In the genomic region with DNA sequence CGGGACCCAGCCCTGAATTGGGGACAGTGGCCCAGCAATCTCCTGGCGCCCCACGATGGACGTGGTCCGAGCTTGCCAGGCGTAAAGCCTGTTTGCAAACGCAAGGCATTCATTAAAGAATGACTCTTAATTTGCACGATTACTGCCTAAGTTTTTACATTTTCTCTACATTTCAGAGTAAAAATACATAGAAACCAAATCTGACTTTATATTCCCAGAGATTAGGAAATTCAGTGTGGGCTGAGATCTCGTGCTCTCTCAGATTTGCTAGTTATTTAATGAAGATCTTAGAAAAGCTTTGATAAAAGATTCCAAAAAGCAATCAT, we compare ENCODE assay signal across 11 cellular contexts. TPM values are rescaled to one million over a fixed set of nuclear protein-coding genes. Genes with fewer than 3 reads are reported as not detected.
DNase-seq lines count a peak whose midpoint lies in the region; ATAC-seq and TF ChIP-seq lines count a peak whose summit lies in the region.
"Had no signal": no experiment of that assay in that cellular context is flagged by ENCODE, and none has a peak within 500 bp of the region (broad histone marks: within the 10 kb centered on the region; RNA-seq: fewer than 3 reads in every experiment).

No MANE protein-coding gene starts in this region.

- no peaks in the 10 kb centered on the region for H3K9me2 ChIP-seq in HCT116 (ENCODE audit: insufficient read depth)

- peak; percentile 39 for TF ChIP-seq RAD21 in HCT116 (IDR thresholded peaks at IDR 0.05; ENCODE audit: low read depth)

- ATAC-seq in HCT116 (no peak), left colon (no peak)
- no peak for ATAC-seq in activated T-helper 17 cell treated with anti-CD3 and anti-CD28 coated beads, Interleukin-2, amount 50 U/mL, for 72 hours (replicated peaks)
- ATAC-seq in effector memory CD8-positive, alpha-beta T cell (replicated peaks), result no peak

- CTCF ChIA-PET in HCT116 (lab: Charles Lee), result no interaction called here

- H3K9me3 ChIP-seq in HCT116 (ENCODE audit: control insufficient read depth in 1 of 2, insufficient read depth in 1 of 2, low read depth in 1 of 2, low read length in 2 of 2) (no peaks in the 10 kb centered on the region), iPS-20b (ENCODE audit: insufficient read depth, low read depth, low read length) (no peaks in the 10 kb centered on the region), skeletal muscle satellite cell (replicated peaks; ENCODE audit: low read length) (no peaks in the 10 kb centered on the region)

- TF ChIP-seq POLR2A in HCT116 (IDR thresholded peaks at IDR 0.05; ENCODE audit: borderline replicate concordance, extremely low read depth, insufficient read depth, insufficient read length), result no peak

- no peaks in the 10 kb centered on the region for H3K79me2 ChIP-seq in HCT116 (ENCODE audit: insufficient read depth, low read length)

- H2AFZ ChIP-seq in HCT116 (ENCODE audit: low read depth, low read length, poor library complexity, severe bottlenecking), result peak overlapping the region; percentile 88

- H3K36me3 Mint-ChIP-seq in activated T-helper 17 cell treated with anti-CD3 and anti-CD28 coated beads, Interleukin-2, amount 50 U/mL, for 72 hours (ENCODE audit: low read depth), result no peaks in the 10 kb centered on the region
- H3K36me3 Mint-ChIP-seq in effector memory CD8-positive, alpha-beta T cell (ENCODE audit: insufficient read depth), result no peaks in the 10 kb centered on the region
- H3K36me3 Mint-ChIP-seq: immature natural killer cell had no signal

- RAD21 ChIA-PET in HCT116 (lab: Charles Lee; ENCODE audit: low non-redundant PET in 1 of 2, low total read pairs in 2 of 2, uncharacterized antibody in 2 of 2, unreplicated experiment in 2 of 2), result no interaction called here

- POLR2A ChIA-PET in HCT116 (lab: Charles Lee), result no interaction called here

- H3K36me3 ChIP-seq in HCT116 (ENCODE audit: control insufficient read depth in 1 of 2, insufficient read depth in 2 of 2, low read length in 2 of 2), result no peaks in the 10 kb centered on the region
- no peaks in the 10 kb centered on the region for H3K36me3 ChIP-seq in iPS-20b (ENCODE audit: insufficient read depth, low read depth, low read length)
- H3K36me3 ChIP-seq in skeletal muscle satellite cell (ENCODE audit: insufficient read depth, low read length), result no peaks in the 10 kb centered on the region

- peak overlapping the region; percentile 50 for H3K9ac ChIP-seq in HCT116 (ENCODE audit: low read length)
- H3K9ac ChIP-seq in iPS-20b (ENCODE audit: low read depth, low read length), result no peak overlapping the region
- no peak overlapping the region for H3K9ac ChIP-seq in skeletal muscle satellite cell (ENCODE audit: low read depth, low read length)

- H3K9me3 Mint-ChIP-seq in activated T-helper 17 cell treated with anti-CD3 and anti-CD28 coated beads, Interleukin-2, amount 50 U/mL, for 72 hours, result peaks cover 4% of the 10 kb centered on the region
- H3K9me3 Mint-ChIP-seq in effector memory CD8-positive, alpha-beta T cell, result no peaks in the 10 kb centered on the region
- H3K9me3 Mint-ChIP-seq: central memory CD8-positive, alpha-beta T cell had no signal

- H3K27ac ChIP-seq in HCT116 (ENCODE audit: low read depth, low read length) (no peak overlapping the region), iPS-20b (ENCODE audit: low read length) (no peak overlapping the region)

- peaks cover 63% of the 10 kb centered on the region for H3K27me3 Mint-ChIP-seq in activated T-helper 17 cell treated with anti-CD3 and anti-CD28 coated beads, Interleukin-2, amount 50 U/mL, for 72 hours
- peaks cover 61 to 96% of the 10 kb centered on the region in 2 donors for H3K27me3 Mint-ChIP-seq in effector memory CD8-positive, alpha-beta T cell

- no peaks in the 10 kb centered on the region for H3K4me1 Mint-ChIP-seq in activated T-helper 17 cell treated with anti-CD3 and anti-CD28 coated beads, Interleukin-2, amount 50 U/mL, for 72 hours
- H3K4me1 Mint-ChIP-seq in effector memory CD8-positive, alpha-beta T cell (ENCODE audit: low read depth in 2 of 2), result peaks cover 4% of the 10 kb centered on the region in 2 donors
- H3K4me1 Mint-ChIP-seq: central memory CD8-positive, alpha-beta T cell; immature natural killer cell had no signal

- no TSS peak for BruUV-seq in HCT116 (replicated peaks; lab: Mats Ljungman, UMichigan)

- peak overlapping the region; percentile 21 for H3K4me3 Mint-ChIP-seq in activated T-helper 17 cell treated with anti-CD3 and anti-CD28 coated beads, Interleukin-2, amount 50 U/mL, for 72 hours
- no peak overlapping the region for H3K4me3 Mint-ChIP-seq in effector memory CD8-positive, alpha-beta T cell
- H3K4me3 Mint-ChIP-seq: central memory CD8-positive, alpha-beta T cell; immature natural killer cell had no signal

- 0 out of 6 replicates have a peak, but pooled peaks of 1 of the 3 experiments have one; percentile 5 for TF ChIP-seq CTCF in HCT116 (IDR thresholded peaks at IDR 0.05 in 2 of 3, conservative IDR thresholded peaks at IDR 0.05 in 1 of 3; ENCODE audit: borderline replicate concordance in 1 of 3, insufficient read depth in 1 of 3, low read depth in 2 of 3, low read length in 2 of 3)

- H3K4me1 ChIP-seq in HCT116 (ENCODE audit: control insufficient read depth in 1 of 2, insufficient read depth in 2 of 2, low read length in 2 of 2) (peaks cover 14 to 18% of the 10 kb centered on the region in 2 experiments; a peak in 3 of 4 replicates), iPS-20b (ENCODE audit: insufficient read depth, low read length) (no peaks in the 10 kb centered on the region), skeletal muscle satellite cell (ENCODE audit: control insufficient read depth, insufficient read depth, low read length) (no peaks in the 10 kb centered on the region)

- H3K4me3 ChIP-seq in HCT116 (replicated peaks in 1 of 2; ENCODE audit: low read depth in 1 of 2, low read length in 2 of 2) (peak overlapping the region; percentile 46 to 59), iPS-20b (ENCODE audit: low read length) (peak overlapping the region; percentile 74), skeletal muscle satellite cell (ENCODE audit: low read length) (peak overlapping the region; percentile 68)

- H3K27ac Mint-ChIP-seq in activated T-helper 17 cell treated with anti-CD3 and anti-CD28 coated beads, Interleukin-2, amount 50 U/mL, for 72 hours, result no peak overlapping the region
- no peak overlapping the region for H3K27ac Mint-ChIP-seq in effector memory CD8-positive, alpha-beta T cell
- H3K27ac Mint-ChIP-seq: immature natural killer cell had no signal

- no peaks in the 10 kb centered on the region for H3K27me3 ChIP-seq in HCT116 (ENCODE audit: insufficient read depth, low read length)
- H3K27me3 ChIP-seq in iPS-20b (ENCODE audit: insufficient read depth, low read length), result peaks cover 58% of the 10 kb centered on the region
- H3K27me3 ChIP-seq in skeletal muscle satellite cell (ENCODE audit: control insufficient read depth, insufficient read depth, low read length), result peaks cover 30% of the 10 kb centered on the region

- DNase-seq in HCT116 (ENCODE audit: low read depth, low spot score) (no peak), DMS53 (lab: John Stamatoyannopoulos, UW) (no peak), left colon (no peak)
- no peak for DNase-seq in activated naive CD4-positive, alpha-beta T cell treated with anti-CD3 and anti-CD28 coated beads, Interleukin-2, amount 50 U/mL, for 16 hours
- no peak for DNase-seq in effector memory CD8-positive, alpha-beta T cell
- DNase-seq: immature natural killer cell had no signal

- no peaks in the 10 kb centered on the region for H4K20me1 ChIP-seq in HCT116 (ENCODE audit: insufficient read depth)

- H3K4me2 ChIP-seq in HCT116 (ENCODE audit: low read length) (peak overlapping the region; percentile 91), skeletal muscle satellite cell (ENCODE audit: low read length) (peak overlapping the region; percentile 77)

- intact Hi-C loops in HCT116 (cut with micrococcal nuclease), result no loop called here
- intact Hi-C loops in left colon (cut with DNase I, micrococcal nuclease), result no loop called here

TF ChIP-seq in HCT116, 20 proteins besides CTCF, POLR2A, EP300 and RAD21 (continues in another document):
- TF ChIP-seq JUND (IDR thresholded peaks at IDR 0.05) (no peak), EZH2phosphoT487 (IDR thresholded peaks at IDR 0.05; ENCODE audit: borderline replicate concordance) (no peak), EZH2 (IDR thresholded peaks at IDR 0.05) (no peak), CBX3 (IDR thresholded peaks at IDR 0.05; ENCODE audit: low read depth) (no peak), TCF7L2 (IDR thresholded peaks at IDR 0.05; ENCODE audit: borderline replicate concordance, extremely low read depth, insufficient read depth, insufficient read length) (no peak), ELF1 (IDR thresholded peaks at IDR 0.05; ENCODE audit: borderline replicate concordance, low read depth) (no peak), POLR2AphosphoS5 (IDR thresholded peaks at IDR 0.05; ENCODE audit: low read depth, low read length) (0 out of 2 replicates have a peak, but pooled peaks have one; percentile 32)
- TF ChIP-seq, protein P1, sequence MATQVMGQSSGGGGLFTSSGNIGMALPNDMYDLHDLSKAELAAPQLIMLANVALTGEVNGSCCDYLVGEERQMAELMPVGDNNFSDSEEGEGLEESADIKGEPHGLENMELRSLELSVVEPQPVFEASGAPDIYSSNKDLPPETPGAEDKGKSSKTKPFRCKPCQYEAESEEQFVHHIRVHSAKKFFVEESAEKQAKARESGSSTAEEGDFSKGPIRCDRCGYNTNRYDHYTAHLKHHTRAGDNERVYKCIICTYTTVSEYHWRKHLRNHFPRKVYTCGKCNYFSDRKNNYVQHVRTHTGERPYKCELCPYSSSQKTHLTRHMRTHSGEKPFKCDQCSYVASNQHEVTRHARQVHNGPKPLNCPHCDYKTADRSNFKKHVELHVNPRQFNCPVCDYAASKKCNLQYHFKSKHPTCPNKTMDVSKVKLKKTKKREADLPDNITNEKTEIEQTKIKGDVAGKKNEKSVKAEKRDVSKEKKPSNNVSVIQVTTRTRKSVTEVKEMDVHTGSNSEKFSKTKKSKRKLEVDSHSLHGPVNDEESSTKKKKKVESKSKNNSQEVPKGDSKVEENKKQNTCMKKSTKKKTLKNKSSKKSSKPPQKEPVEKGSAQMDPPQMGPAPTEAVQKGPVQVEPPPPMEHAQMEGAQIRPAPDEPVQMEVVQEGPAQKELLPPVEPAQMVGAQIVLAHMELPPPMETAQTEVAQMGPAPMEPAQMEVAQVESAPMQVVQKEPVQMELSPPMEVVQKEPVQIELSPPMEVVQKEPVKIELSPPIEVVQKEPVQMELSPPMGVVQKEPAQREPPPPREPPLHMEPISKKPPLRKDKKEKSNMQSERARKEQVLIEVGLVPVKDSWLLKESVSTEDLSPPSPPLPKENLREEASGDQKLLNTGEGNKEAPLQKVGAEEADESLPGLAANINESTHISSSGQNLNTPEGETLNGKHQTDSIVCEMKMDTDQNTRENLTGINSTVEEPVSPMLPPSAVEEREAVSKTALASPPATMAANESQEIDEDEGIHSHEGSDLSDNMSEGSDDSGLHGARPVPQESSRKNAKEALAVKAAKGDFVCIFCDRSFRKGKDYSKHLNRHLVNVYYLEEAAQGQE (IDR thresholded peaks at IDR 0.05; ENCODE audit: low read depth), result no peak

RNA-seq across cellular contexts. Expression of a gene that starts 0.3 kb away (rescaled TPM):
- 10.5 TPM for total RNA-seq in HCT116 (2021; ENCODE audit: unreplicated experiment)
- 4.6 and 6.3 TPM in 2 replicates for polyA plus RNA-seq in HCT116 (2012)
- 1 to 10 TPM in 1 of 2 donors, under 1 TPM in 1; 0.26 to 2.5 TPM for total RNA-seq in activated T-helper 17 cell treated with anti-CD3 and anti-CD28 coated beads, Interleukin-2, amount 50 U/mL, for 72 hours
- total RNA-seq in skeletal muscle satellite cell (2012; rRNA removed), result 0.25 and 2.4 TPM in 2 replicates
- 1 to 10 TPM; 1.0 to 4.0 TPM for total RNA-seq in left colon
- total RNA-seq: activated CD8-positive, alpha-beta memory T cell treated with anti-CD3 and anti-CD28 coated beads for 36 hours had no signal
- polyA plus RNA-seq: immature natural killer cell had no signal
